Comparison of ENCODE assay signal across 25 cellular contexts in the genomic region with DNA sequence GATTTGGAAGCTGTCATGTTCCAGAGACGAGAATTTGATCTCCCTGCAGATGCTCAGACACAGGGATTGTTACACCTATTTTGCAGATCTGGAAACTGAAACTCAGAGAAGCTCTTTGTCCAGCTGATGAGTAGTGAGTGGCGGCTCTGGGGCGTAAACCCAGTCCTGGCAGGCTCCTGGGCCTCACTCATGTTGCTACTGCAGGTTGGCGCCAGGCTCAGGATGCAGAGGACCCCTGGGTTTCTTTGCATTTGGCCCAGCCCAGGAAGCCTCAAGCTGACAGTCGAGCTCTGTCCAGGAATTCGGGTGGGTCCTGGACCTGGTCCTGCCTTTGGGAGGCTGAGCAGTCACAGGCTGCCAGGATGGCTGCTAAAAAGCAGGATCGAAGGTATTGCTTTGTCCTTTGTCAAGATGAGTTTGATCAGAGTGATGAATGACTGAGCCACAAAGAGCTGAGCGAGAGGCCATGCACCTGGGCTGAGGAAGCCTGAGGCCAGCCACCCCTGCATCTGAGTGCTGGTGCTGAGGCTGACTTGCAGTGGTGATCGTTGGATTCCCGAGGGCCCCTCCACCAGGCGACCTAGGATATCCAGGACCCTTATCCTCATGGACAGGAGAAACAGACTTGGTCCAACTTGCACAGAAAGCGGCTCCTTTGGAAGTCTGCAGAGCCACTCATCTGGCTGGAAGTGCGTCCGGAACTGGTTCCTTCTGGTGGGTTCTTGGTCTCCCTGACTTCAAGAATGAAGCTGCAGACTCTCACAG. TPM values are rescaled to one million over a fixed set of nuclear protein-coding genes. Genes with fewer than 3 reads are reported as not detected.
DNase-seq lines count a peak whose midpoint lies in the region; ATAC-seq and TF ChIP-seq lines count a peak whose summit lies in the region.
"Had no signal": no experiment of that assay in that cellular context is flagged by ENCODE, and none has a peak within 500 bp of the region (broad histone marks: within the 10 kb centered on the region; RNA-seq: fewer than 3 reads in every experiment).

No MANE protein-coding gene starts in this region.

- CTCF ChIA-PET in activated CD8-positive, alpha-beta T cell treated with anti-CD3 and anti-CD28 coated beads, Interleukin-2, amount 10 ng/mL, durations not matched to agents 7 days and 5 days (lab: Charles Lee): interaction anchor here (2.1 to 6.2 kb wide), 2 partner anchors 11 to 278 kb away, joined by 6 to 33 read pairs; no protein-coding TSS in a partner anchor
- CTCF ChIA-PET in PC-9 (lab: Charles Lee): no interaction called here

- H3F3A ChIP-seq in PC-9 (ENCODE audit: insufficient read depth, low read depth): peaks cover 5% of the 10 kb centered on the region; the same call in 1 of the 2 replicates

- H3K79me2 ChIP-seq in PC-9 (ENCODE audit: low read depth): no peaks in the 10 kb centered on the region
- H3K79me2 ChIP-seq in trophoblast cell (ENCODE audit: control insufficient read depth, insufficient read depth, low read length, poor library complexity): no peaks in the 10 kb centered on the region

- no peaks in the 10 kb centered on the region for H3K36me3 Mint-ChIP-seq in T-helper 2 cell treated with Interferon-gamma antibody and Interleukin-4, amounts not matched to agents 5 μg/mL and 100 μg/mL, for 36 hours (ENCODE audit: low read depth)
- no peaks in the 10 kb centered on the region for H3K36me3 Mint-ChIP-seq in activated CD8-positive, alpha-beta T cell treated with anti-CD3 and anti-CD28 coated beads, Interleukin-2, amount 10 ng/mL, durations not matched to agents 7 days and 5 days (ENCODE audit: low read depth)
- H3K36me3 Mint-ChIP-seq in natural killer cell: no peaks in the 10 kb centered on the region
- H3K36me3 Mint-ChIP-seq: brain had no signal

- H2BK120ac ChIP-seq in trophoblast cell (ENCODE audit: insufficient read depth, low read length, poor library complexity): no peak overlapping the region

- H3K27me3 Mint-ChIP-seq in T-helper 2 cell treated with Interferon-gamma antibody and Interleukin-4, amounts not matched to agents 5 μg/mL and 100 μg/mL, for 36 hours (ENCODE audit: low read depth): peaks cover 35% of the 10 kb centered on the region
- H3K27me3 Mint-ChIP-seq in activated CD8-positive, alpha-beta T cell treated with anti-CD3 and anti-CD28 coated beads, Interleukin-2, amount 10 ng/mL, durations not matched to agents 7 days and 5 days (ENCODE audit: low read depth): peaks cover 33% of the 10 kb centered on the region
- H3K27me3 Mint-ChIP-seq in natural killer cell (ENCODE audit: low read depth in 2 of 2): peaks cover 44 to 49% of the 10 kb centered on the region in 2 donors
- H3K27me3 Mint-ChIP-seq: brain had no signal

- H3K9ac ChIP-seq in BLaER1 treated with 17β-estradiol and CSF1 and Interleukin-3, amounts not matched to agents 10 nM and 100 nM: 0 out of 22 replicates have a peak overlapping the region, but pooled peaks of 1 of the 11 experiments have one; percentile 5
- no peak overlapping the region for H3K9ac ChIP-seq in trophoblast cell (ENCODE audit: low read length)

- H2BK5ac ChIP-seq in trophoblast cell (ENCODE audit: low read depth, low read length, poor library complexity): no peak overlapping the region

- no peak overlapping the region for H2BK12ac ChIP-seq in trophoblast cell (ENCODE audit: low read length)

- H3K27me3 ChIP-seq in BLaER1 treated with 17β-estradiol and CSF1 and Interleukin-3, amounts not matched to agents 10 nM and 100 nM: no peaks in the 10 kb centered on the region; a peak in 1 of 22 replicates
- H3K27me3 ChIP-seq in PC-9 (ENCODE audit: insufficient read depth, low read depth) (peaks cover 26% of the 10 kb centered on the region; the same call in 1 of the 2 replicates), trophoblast cell (ENCODE audit: insufficient read depth, low read length) (no peaks in the 10 kb centered on the region)
- H3K27me3 ChIP-seq: right lobe of liver had no signal

- peaks cover 3% of the 10 kb centered on the region for H3K4me1 Mint-ChIP-seq in T-helper 2 cell treated with Interferon-gamma antibody and Interleukin-4, amounts not matched to agents 5 μg/mL and 100 μg/mL, for 36 hours (ENCODE audit: low read depth)
- H3K4me1 Mint-ChIP-seq in activated CD8-positive, alpha-beta T cell treated with anti-CD3 and anti-CD28 coated beads, Interleukin-2, amount 10 ng/mL, durations not matched to agents 7 days and 5 days (ENCODE audit: low read depth): peaks cover 21% of the 10 kb centered on the region
- peaks cover 12 to 17% of the 10 kb centered on the region in 2 donors for H3K4me1 Mint-ChIP-seq in natural killer cell

- H4K8ac ChIP-seq in trophoblast cell (ENCODE audit: low read depth, low read length): no peak overlapping the region

- H3K18ac ChIP-seq in trophoblast cell (ENCODE audit: low read length): no peak overlapping the region

- no peaks in the 10 kb centered on the region for H3K9me2 ChIP-seq in PC-9 (ENCODE audit: insufficient read depth)

- peak overlapping the region; percentile 15 to 55 (median 51); a peak in 20 of 22 replicates for H3K4me2 ChIP-seq in BLaER1 treated with 17β-estradiol and CSF1 and Interleukin-3, amounts not matched to agents 10 nM and 100 nM
- H3K4me2 ChIP-seq in PC-9 (no peak overlapping the region), trophoblast cell (ENCODE audit: low read length) (no peak overlapping the region)

- no TSS peak for BruUV-seq in PC-9 (replicated peaks; lab: Mats Ljungman, UMichigan)

- TF ChIP-seq CTCF in natural killer cell (IDR thresholded peaks at IDR 0.05) (no peak), PC-9 (conservative IDR thresholded peaks at IDR 0.05) (no peak)

- no peak for DNase-seq in T-helper 2 cell treated with Interferon-gamma antibody and Interleukin-4, amounts not matched to agents 5 μg/mL and 100 μg/mL, for 36 hours (ENCODE audit: low spot score)
- DNase-seq in T-helper 2 cell: no peak
- DNase-seq in activated CD8-positive, alpha-beta T cell treated with anti-CD3 and anti-CD28 coated beads, Interleukin-2, amount 10 ng/mL, durations not matched to agents 7 days and 5 days: no peak
- no peak for DNase-seq in natural killer cell
- no peak for DNase-seq in sciatic nerve (ENCODE audit: low spot score)
- no peak for DNase-seq in PC-9
- DNase-seq in trophoblast cell: no peak
- DNase-seq: activated B cell treated with CpG ODN at 0.5 μM for 24 hours, dermis blood vessel endothelial cell, foreskin fibroblast, islet precursor cell, left lung, mesenchymal stem cell, NCI-H1048, right lobe of liver, SIG-M5, SW 1271, transverse colon had no signal

- peaks cover 8 to 51% (median 38%) of the 10 kb centered on the region in 11 experiments; a peak in 20 of 22 replicates for H3K9me3 ChIP-seq in BLaER1 treated with 17β-estradiol and CSF1 and Interleukin-3, amounts not matched to agents 10 nM and 100 nM (replicated peaks in 1 of 11)
- H3K9me3 ChIP-seq in PC-9 (ENCODE audit: insufficient read depth, low read depth) (no peaks in the 10 kb centered on the region), trophoblast cell (ENCODE audit: insufficient read depth, low read depth, low read length) (peaks cover 2% of the 10 kb centered on the region)
- H3K9me3 ChIP-seq: esophagus muscularis mucosa, left lung, right lobe of liver, transverse colon had no signal

- no CpG with 5 or more reads among the region's 14 CpGs for WGBS in trophoblast cell (ENCODE audit: extremely low coverage, insufficient coverage, insufficient read length)

- intact Hi-C loops in natural killer cell (cut with micrococcal nuclease) (no loop called here), sciatic nerve (cut with DNase I) (loop anchor here (10.0 kb wide), 1 partner anchor 105 kb away; no protein-coding TSS in a partner anchor), PC-9 (cut with micrococcal nuclease; ENCODE audit: unreplicated experiment) (no loop called here)

- H3K79me1 ChIP-seq in trophoblast cell (ENCODE audit: low read length): no peaks in the 10 kb centered on the region

- H3K23ac ChIP-seq in trophoblast cell (ENCODE audit: low read length): no peak overlapping the region

- no peak overlapping the region for H3K27ac Mint-ChIP-seq in T-helper 2 cell treated with Interferon-gamma antibody and Interleukin-4, amounts not matched to agents 5 μg/mL and 100 μg/mL, for 36 hours
- no peak overlapping the region for H3K27ac Mint-ChIP-seq in activated CD8-positive, alpha-beta T cell treated with anti-CD3 and anti-CD28 coated beads, Interleukin-2, amount 10 ng/mL, durations not matched to agents 7 days and 5 days
- H3K27ac Mint-ChIP-seq in natural killer cell: no peak overlapping the region
- H3K27ac Mint-ChIP-seq: activated B cell treated with CpG ODN at 0.5 μM for 24 hours; activated T-helper 2 cell treated with anti-CD3 and anti-CD28 coated beads, Interferon-gamma antibody, Interleukin-2, Interleukin-4, amounts not matched to agents 10 μg/mL and 5 μg/mL and 100 μg/mL, durations not matched to agents 14 hours and 24 hours and 36 hours; brain; CD14-positive monocyte; progenitor cell of endocrine pancreas had no signal

- no peaks in the 10 kb centered on the region for H3K9me3 Mint-ChIP-seq in T-helper 2 cell treated with Interferon-gamma antibody and Interleukin-4, amounts not matched to agents 5 μg/mL and 100 μg/mL, for 36 hours
- H3K9me3 Mint-ChIP-seq in activated CD8-positive, alpha-beta T cell treated with anti-CD3 and anti-CD28 coated beads, Interleukin-2, amount 10 ng/mL, durations not matched to agents 7 days and 5 days (ENCODE audit: insufficient read depth): no peaks in the 10 kb centered on the region
- H3K9me3 Mint-ChIP-seq in natural killer cell: no peaks in the 10 kb centered on the region
- H3K9me3 Mint-ChIP-seq: activated B cell treated with CpG ODN at 0.5 μM for 24 hours; activated T-helper 2 cell treated with anti-CD3 and anti-CD28 coated beads, Interferon-gamma antibody, Interleukin-2, Interleukin-4, amounts not matched to agents 10 μg/mL and 5 μg/mL and 100 μg/mL, durations not matched to agents 14 hours and 24 hours and 36 hours had no signal

- H3K14ac ChIP-seq in trophoblast cell (ENCODE audit: low read length): no peak overlapping the region

- H4K12ac ChIP-seq in trophoblast cell (ENCODE audit: low read depth, low read length): no peak overlapping the region

- H3K36me3 ChIP-seq in BLaER1 treated with 17β-estradiol and CSF1 and Interleukin-3, amounts not matched to agents 10 nM and 100 nM: no peaks in the 10 kb centered on the region; a peak in 1 of 22 replicates
- H3K36me3 ChIP-seq in PC-9 (ENCODE audit: low read depth) (no peaks in the 10 kb centered on the region), trophoblast cell (ENCODE audit: control insufficient read depth in 1 of 2, insufficient read depth in 2 of 2, low read length in 2 of 2) (no peaks in the 10 kb centered on the region)
- H3K36me3 ChIP-seq: esophagus muscularis mucosa, left lung, right lobe of liver, transverse colon had no signal

- no peak overlapping the region for H3K4ac ChIP-seq in trophoblast cell (ENCODE audit: low read depth, low read length)

- no peak overlapping the region for H3K4me3 ChIP-seq in BLaER1 treated with 17β-estradiol and CSF1 and Interleukin-3, amounts not matched to agents 10 nM and 100 nM
- no peak overlapping the region for H3K4me3 ChIP-seq in PC-9
- H3K4me3 ChIP-seq in trophoblast cell (ENCODE audit: low read depth, low read length): no peak overlapping the region
- H3K4me3 ChIP-seq: esophagus muscularis mucosa, left lung, right lobe of liver, transverse colon had no signal

- no peak overlapping the region for H4K91ac ChIP-seq in trophoblast cell (ENCODE audit: low read depth, low read length)

- H2AK5ac ChIP-seq in trophoblast cell (ENCODE audit: low read length): no peak overlapping the region

- peak; percentile 21 for ATAC-seq in activated CD8-positive, alpha-beta T cell treated with anti-CD3 and anti-CD28 coated beads, Interleukin-2, amount 10 ng/mL, durations not matched to agents 7 days and 5 days
- ATAC-seq in natural killer cell: no peak
- no peak for ATAC-seq in sciatic nerve
- ATAC-seq: left lung, right lobe of liver had no signal

- H3K27ac ChIP-seq in BLaER1 treated with 17β-estradiol and CSF1 and Interleukin-3, amounts not matched to agents 10 nM and 100 nM: no peak overlapping the region
- no peak overlapping the region for H3K27ac ChIP-seq in PC-9
- no peak overlapping the region for H3K27ac ChIP-seq in trophoblast cell (ENCODE audit: low read depth, low read length)
- H3K27ac ChIP-seq: 22Rv1, esophagus muscularis mucosa, left lung, right lobe of liver, transverse colon had no signal

- H3K4me1 ChIP-seq in BLaER1 treated with 17β-estradiol and CSF1 and Interleukin-3, amounts not matched to agents 10 nM and 100 nM: peaks cover 9 to 32% (median 24%) of the 10 kb centered on the region in 10 experiments
- peaks cover 8% of the 10 kb centered on the region for H3K4me1 ChIP-seq in PC-9 (replicated peaks; ENCODE audit: insufficient read depth)
- peaks cover 8 to 10% of the 10 kb centered on the region in 2 experiments for H3K4me1 ChIP-seq in trophoblast cell (ENCODE audit: control insufficient read depth in 1 of 2, insufficient read depth in 2 of 2, low read length in 2 of 2)
- H3K4me1 ChIP-seq: esophagus muscularis mucosa, left lung had no signal

- POLR2A ChIA-PET in activated CD8-positive, alpha-beta T cell treated with anti-CD3 and anti-CD28 coated beads, Interleukin-2, amount 10 ng/mL, durations not matched to agents 7 days and 5 days (lab: Charles Lee): interaction anchor here (0.6 to 1.0 kb wide), 2 partner anchors 10 to 54 kb away, joined by 3 read pairs; no protein-coding TSS in a partner anchor
- POLR2A ChIA-PET in PC-9 (lab: Charles Lee; ENCODE audit: unreplicated experiment): no interaction called here

- H4K20me1 ChIP-seq in BLaER1 treated with 17β-estradiol and CSF1 and Interleukin-3, amounts not matched to agents 10 nM and 100 nM: no peaks in the 10 kb centered on the region
- no peaks in the 10 kb centered on the region for H4K20me1 ChIP-seq in PC-9 (ENCODE audit: insufficient read depth)

- H2AFZ ChIP-seq in PC-9 (no peak overlapping the region), trophoblast cell (ENCODE audit: insufficient read depth, low read length, poor library complexity) (no peak overlapping the region)

- peak overlapping the region; percentile 61 for H3K4me3 Mint-ChIP-seq in T-helper 2 cell treated with Interferon-gamma antibody and Interleukin-4, amounts not matched to agents 5 μg/mL and 100 μg/mL, for 36 hours
- H3K4me3 Mint-ChIP-seq in activated CD8-positive, alpha-beta T cell treated with anti-CD3 and anti-CD28 coated beads, Interleukin-2, amount 10 ng/mL, durations not matched to agents 7 days and 5 days: peak overlapping the region; percentile 16
- H3K4me3 Mint-ChIP-seq in natural killer cell: peak overlapping the region; percentile 37
- H3K4me3 Mint-ChIP-seq: brain had no signal

RNA-seq across cellular contexts. Expression of a gene that starts 8.3 kb away (rescaled TPM):
- total RNA-seq in activated CD8-positive, alpha-beta T cell treated with anti-CD3 and anti-CD28 coated beads, Interleukin-2, amount 10 ng/mL, durations not matched to agents 7 days and 5 days: 1 to 10 TPM; 4.0 to 5.5 TPM
- total RNA-seq in natural killer cell (10 to 100 TPM; 24.4 to 35.0 (median 25.5) TPM), sciatic nerve (118 TPM), PC-9 (2021) (49.6 and 52.9 TPM in 2 replicates)
- polyA plus RNA-seq in trophoblast cell (2013): 20.1 and 20.9 TPM in 2 replicates

Comparison
In these comparisons a context has a peak if more than half of its experiments do, and no peak if none do; other contexts are left out.
1. H3K4me2 ChIP-seq: peak in BLaER1 treated with 17β-estradiol and CSF1 and Interleukin-3, amounts not matched to agents 10 nM and 100 nM (11 of 11); none in PC-9 (single experiment) and trophoblast cell (single experiment).
2. Peak in every context shown above with its lines, with median percentiles within 50 percentile points of each other: H3K4me3 Mint-ChIP-seq.